Comparison of ENCODE assay signal across 23 cellular contexts in the genomic region with DNA sequence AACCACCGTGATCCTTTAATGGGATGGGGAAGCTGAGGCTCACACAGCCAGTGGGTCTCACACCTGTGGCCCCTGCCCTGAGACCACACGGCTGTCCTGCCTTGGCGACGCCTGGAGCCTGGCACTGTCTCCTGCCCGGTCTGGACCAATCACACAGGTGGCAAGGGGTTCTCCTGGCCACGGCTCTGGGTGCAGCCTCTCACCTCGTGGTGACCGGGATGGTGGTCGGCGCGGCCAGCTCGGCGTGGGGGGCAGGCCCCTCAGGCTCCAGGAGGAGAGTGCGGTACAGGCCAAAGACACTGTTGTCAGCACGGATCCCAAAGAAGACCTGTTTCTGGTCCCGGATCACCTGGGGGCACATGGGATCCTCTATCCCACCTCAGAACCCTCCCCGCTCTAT. TPM values are rescaled to one million over a fixed set of nuclear protein-coding genes. Genes with fewer than 3 reads are reported as not detected.
DNase-seq lines count a peak whose midpoint lies in the region; ATAC-seq, FAIRE-seq and TF ChIP-seq lines count a peak whose summit lies in the region.
"Had no signal": no experiment of that assay in that cellular context is flagged by ENCODE, and none has a peak within 500 bp of the region (broad histone marks: within the 10 kb centered on the region; RNA-seq: fewer than 3 reads in every experiment).

No MANE protein-coding gene starts in this region.

- RAD21 ChIA-PET in GM12878 (lab: Charles Lee; ENCODE audit: unreplicated experiment), result no interaction called here

- H3K79me2 ChIP-seq in GM12878 (ENCODE audit: control insufficient read depth, insufficient read depth, low read length) (no peaks in the 10 kb centered on the region), MM.1S (ENCODE audit: low read length) (no peaks in the 10 kb centered on the region)

- TF ChIP-seq CTCF in left ventricle myocardium inferior (IDR thresholded peaks at IDR 0.05; ENCODE audit: borderline replicate concordance) (no peak), GM12878 (IDR thresholded peaks at IDR 0.05 in 2 of 3, conservative IDR thresholded peaks at IDR 0.05 in 1 of 3; ENCODE audit: control insufficient read depth in 2 of 3, extremely low read depth in 1 of 3, insufficient read depth in 1 of 3, low read depth in 3 of 3, low read length in 3 of 3) (no peak), lower lobe of right lung (IDR thresholded peaks at IDR 0.05) (no peak), upper lobe of right lung (IDR thresholded peaks at IDR 0.05) (no peak), MM.1S (IDR thresholded peaks at IDR 0.05; ENCODE audit: low read length) (no peak)

- TF ChIP-seq EP300 in GM12878 (IDR thresholded peaks at IDR 0.05; ENCODE audit: borderline replicate concordance in 1 of 2, control insufficient read depth in 1 of 2, low read depth in 2 of 2, low read length in 2 of 2), result no peak

- H4K20me1 ChIP-seq in GM12878 (ENCODE audit: control insufficient read depth, insufficient read depth) (no peaks in the 10 kb centered on the region), MM.1S (ENCODE audit: insufficient read depth, low read length) (no peaks in the 10 kb centered on the region)

- no peak for TF ChIP-seq RAD21 in GM12878 (IDR thresholded peaks at IDR 0.05; ENCODE audit: insufficient read depth, low read depth, low read length)

- in situ Hi-C loops in GM12878 (cut with MboI), result no loop called here

- H3K4me2 ChIP-seq in GM12878 (ENCODE audit: control insufficient read depth, insufficient read depth) (no peak overlapping the region), MM.1S (ENCODE audit: low read depth, low read length) (no peak overlapping the region)
- H3K4me2 ChIP-seq: GM23338 had no signal

- no peaks in the 10 kb centered on the region for H3K9me2 ChIP-seq in MM.1S (replicated peaks; ENCODE audit: insufficient read depth, low read length)

- SMC1A ChIA-PET in GM12878 (lab: Charles Lee; ENCODE audit: uncharacterized antibody, unreplicated experiment), result no interaction called here

- H3K9me3 ChIP-seq in left ventricle myocardium inferior (replicated peaks) (no peaks in the 10 kb centered on the region), GM12878 (replicated peaks; ENCODE audit: control insufficient read depth, insufficient read depth, low read length) (no peaks in the 10 kb centered on the region), lower lobe of right lung (no peaks in the 10 kb centered on the region), upper lobe of right lung (no peaks in the 10 kb centered on the region), MM.1S (replicated peaks; ENCODE audit: insufficient read depth, low read length) (no peaks in the 10 kb centered on the region)
- H3K9me3 ChIP-seq: BE2C had no signal

- H3K4me1 ChIP-seq in left ventricle myocardium inferior (no peaks in the 10 kb centered on the region), GM12878 (ENCODE audit: control insufficient read depth, insufficient read depth, low read length) (no peaks in the 10 kb centered on the region), lower lobe of right lung (no peaks in the 10 kb centered on the region), upper lobe of right lung (no peaks in the 10 kb centered on the region), MM.1S (ENCODE audit: low read length) (no peaks in the 10 kb centered on the region)
- H3K4me1 ChIP-seq: BE2C, Caco-2 had no signal

- ATAC-seq in left cardiac atrium (no peak), GM12878 (no peak), left ventricle myocardium superior (no peak), lower lobe of right lung (peak in 1 of 2 donors; percentile 11), upper lobe of right lung (no peak), HG02973 (IDR thresholded peaks at IDR 0.05; ENCODE audit: unreplicated experiment) (no peak)
- ATAC-seq: GM23338, HCT116 had no signal

- FAIRE-seq in GM12878 (lab: Jason Lieb, UNC), result no peak
- FAIRE-seq: A204.1, D721Med, G401.6, GM12892, GM18507, HepG2 had no signal

- no peaks in the 10 kb centered on the region for H3F3A ChIP-seq in MM.1S (ENCODE audit: insufficient read depth, low read length)

- CTCF ChIA-PET in GM12878 (lab: Yijun Ruan, JAX), result no interaction called here

- BruUV-seq in GM12878 (replicated peaks; lab: Mats Ljungman, UMichigan), result TSS peak; percentile 67

- H3K27ac ChIP-seq in left ventricle myocardium inferior (replicated peaks), result no peak overlapping the region
- no peak overlapping the region for H3K27ac ChIP-seq in GM12878 (ENCODE audit: control insufficient read depth, insufficient read depth)
- no peak overlapping the region for H3K27ac ChIP-seq in lower lobe of right lung
- H3K27ac ChIP-seq in upper lobe of right lung, result no peak overlapping the region
- no peak overlapping the region for H3K27ac ChIP-seq in MM.1S (ENCODE audit: low read length)

- H3K9ac ChIP-seq in GM12878 (ENCODE audit: control insufficient read depth, insufficient read depth, low read length) (no peak overlapping the region), MM.1S (ENCODE audit: low read length) (no peak overlapping the region)

- POLR2A ChIA-PET in GM12878 (lab: Charles Lee), result no interaction called here

- DNase-seq in left cardiac atrium, result peak; percentile 11
- no peak for DNase-seq in left ventricle myocardium inferior
- DNase-seq in GM12878 (ENCODE audit: low read depth, low spot score), result no peak
- DNase-seq in left ventricle myocardium superior, result peak; percentile 16
- peak; percentile 36 for DNase-seq in lower lobe of right lung
- DNase-seq in upper lobe of right lung, result no peak
- DNase-seq in MM.1S, result no peak
- DNase-seq: ACHN, BE2C, C1 segment of cervical spinal cord, Caco-2, H7, HFFc6 had no signal

- H3K36me3 ChIP-seq in left ventricle myocardium inferior (no peaks in the 10 kb centered on the region), GM12878 (ENCODE audit: control insufficient read depth in 2 of 2, insufficient read depth in 2 of 2, low read length in 1 of 2) (no peaks in the 10 kb centered on the region; a peak in 1 of 4 replicates), lower lobe of right lung (no peaks in the 10 kb centered on the region), upper lobe of right lung (no peaks in the 10 kb centered on the region), MM.1S (replicated peaks; ENCODE audit: insufficient read depth, low read length) (no peaks in the 10 kb centered on the region)
- H3K36me3 ChIP-seq: BE2C had no signal

- H3K4me3 ChIP-seq in left ventricle myocardium inferior (no peak overlapping the region), GM12878 (no peak overlapping the region), lower lobe of right lung (no peak overlapping the region), upper lobe of right lung (no peak overlapping the region), MM.1S (ENCODE audit: low read length) (no peak overlapping the region)
- H3K4me3 ChIP-seq: GM23338 had no signal

- 76% methylated on average over 16 of the region's 17 CpGs for WGBS in GM12878 (ENCODE audit: insufficient coverage, insufficient replicate concordance, low lambda C conversion rate, missing lambda C conversion rate)

- H3K27me3 ChIP-seq in left ventricle myocardium inferior (ENCODE audit: low read depth) (peaks cover 46% of the 10 kb centered on the region), GM12878 (replicated peaks in 1 of 2; ENCODE audit: control insufficient read depth in 2 of 2, insufficient read depth in 2 of 2, low read length in 1 of 2) (no peaks in the 10 kb centered on the region), lower lobe of right lung (ENCODE audit: low read depth) (no peaks in the 10 kb centered on the region), upper lobe of right lung (no peaks in the 10 kb centered on the region), MM.1S (replicated peaks; ENCODE audit: insufficient read depth, low read length) (no peaks in the 10 kb centered on the region)
- H3K27me3 ChIP-seq: BE2C had no signal

- no peak for TF ChIP-seq POLR2A in GM12878 (IDR thresholded peaks at IDR 0.05; ENCODE audit: low read depth, low read length)

- intact Hi-C loops in left cardiac atrium (cut with DNase I), result no loop called here
- intact Hi-C loops in left ventricle myocardium inferior (cut with micrococcal nuclease), result no loop called here
- intact Hi-C loops in GM12878 (cut with micrococcal nuclease; ENCODE audit: unreplicated experiment), result no loop called here
- intact Hi-C loops in left ventricle myocardium superior (cut with micrococcal nuclease), result no loop called here
- intact Hi-C loops in lower lobe of right lung (cut with DNase I), result no loop called here
- intact Hi-C loops in upper lobe of right lung (cut with DNase I), result no loop called here

- H2AFZ ChIP-seq in GM12878 (ENCODE audit: control insufficient read depth, low read depth, low read length), result no peak overlapping the region
- H2AFZ ChIP-seq in MM.1S (ENCODE audit: low read length), result no peak overlapping the region
- H2AFZ ChIP-seq: GM23338 had no signal

RNA-seq across cellular contexts. Expression of a gene that starts 8.7 kb away (rescaled TPM):
- total RNA-seq in left cardiac atrium, result 1 to 10 TPM in 1 of 2 donors, under 1 TPM in 1; 0.55 to 1.6 TPM
- 0.11 TPM for total RNA-seq in left ventricle myocardium inferior
- 106 and 107 TPM in 2 replicates for total RNA-seq in GM12878 (2013; cell fraction: nucleolus; rRNA removed)
- 16.3 and 19.8 TPM in 2 replicates for total RNA-seq in GM12878 (2014; rRNA removed)
- 7.6 and 9.4 TPM in 2 replicates for total RNA-seq in GM12878 (2014; rRNA removed; fragmentation: Illumina TruSeq; extraction: Trizol)
- total RNA-seq in GM12878 (2021), result 37.0 and 42.3 TPM in 2 replicates
- polyA plus RNA-seq in GM12878 (2011; ENCODE audit: low read depth), result 14.4 TPM
- polyA plus RNA-seq in GM12878 (2011; rRNA removed), result 12.7 and 21.8 TPM in 2 replicates
- 15.7 and 24.8 TPM in 2 replicates for polyA plus RNA-seq in GM12878 (2011; cell fraction: cytosol; rRNA removed)
- polyA plus RNA-seq in GM12878 (2011; cell fraction: nucleus; rRNA removed), result 445 and 483 TPM in 2 replicates
- 46.7 and 48.0 TPM in 2 replicates for polyA plus RNA-seq in GM12878 (2012)
- 3.0 and 9.5 TPM in 2 replicates for polyA plus RNA-seq in GM12878 (2014; fragmentation: Illumina TruSeq; extraction: Trizol)
- polyA plus RNA-seq in GM12878 (2014; fragmentation: Nextera tagmentation; extraction: Ambion mirVana), result 1 to 10 TPM in 1 of 2 experiments, under 1 TPM in 1; 0.21 to 1.6 TPM
- polyA plus RNA-seq in GM12878 (2014; rRNA removed), result 42.1 and 51.0 TPM in 2 replicates
- 10 to 100 TPM; 11.0 to 13.0 TPM for polyA plus RNA-seq in GM12878 (2016; fragmentation: Nextera tagmentation; extraction: Ambion mirVana)
- 7.8 and 14.5 TPM in 2 replicates for polyA minus RNA-seq in GM12878 (2011; rRNA and poly(A)+ RNA removed)
- polyA minus RNA-seq in GM12878 (2011; cell fraction: cytosol; rRNA and poly(A)+ RNA removed), result 3.9 and 5.2 TPM in 2 replicates
- polyA minus RNA-seq in GM12878 (2011; cell fraction: nucleus; rRNA and poly(A)+ RNA removed), result 38.2 and 44.2 TPM in 2 replicates
- 1.3 TPM for total RNA-seq in left ventricle myocardium superior
- total RNA-seq in lower lobe of right lung, result 21.6 TPM
- 22.4 TPM for total RNA-seq in upper lobe of right lung
- total RNA-seq: HFFc6 had no signal

RNA-seq across cellular contexts. Expression of a gene that starts 17.0 kb away (rescaled TPM):
- total RNA-seq in left cardiac atrium (10 to 100 TPM; 21.5 to 26.5 TPM), left ventricle myocardium inferior (30.2 TPM), GM12878 (2014; rRNA removed) (17.2 and 18.3 TPM in 2 replicates), GM12878 (2014; rRNA removed; fragmentation: Illumina TruSeq; extraction: Trizol) (4.8 and 6.6 TPM in 2 replicates), GM12878 (2021) (21.1 and 24.9 TPM in 2 replicates), left ventricle myocardium superior (31.8 TPM), lower lobe of right lung (32.9 TPM), upper lobe of right lung (31.1 TPM)
- 62.9 and 72.6 TPM in 2 replicates for total RNA-seq in GM12878 (2013; cell fraction: nucleolus; rRNA removed)
- polyA plus RNA-seq in GM12878 (2011; ENCODE audit: low read depth), result 4.3 TPM
- polyA plus RNA-seq in GM12878 (2011; rRNA removed) (6.0 and 9.1 TPM in 2 replicates), GM12878 (2014; fragmentation: Illumina TruSeq; extraction: Trizol) (6.1 and 9.9 TPM in 2 replicates), GM12878 (2014; fragmentation: Nextera tagmentation; extraction: Ambion mirVana) (under 1 TPM; 0.39 to 0.66 TPM), GM12878 (2014; rRNA removed) (18.4 and 18.5 TPM in 2 replicates), GM12878 (2016; fragmentation: Nextera tagmentation; extraction: Ambion mirVana) (10 to 100 TPM; 12.6 to 16.8 TPM)
- polyA plus RNA-seq in GM12878 (2011; cell fraction: cytosol; rRNA removed), result 15.2 and 17.0 TPM in 2 replicates
- polyA plus RNA-seq in GM12878 (2011; cell fraction: nucleus; rRNA removed), result 92.1 and 99.5 TPM in 2 replicates
- polyA plus RNA-seq in GM12878 (2012), result 14.4 and 15.3 TPM in 2 replicates
- polyA minus RNA-seq in GM12878 (2011; rRNA and poly(A)+ RNA removed), result 14.0 and 20.2 TPM in 2 replicates
- polyA minus RNA-seq in GM12878 (2011; cell fraction: cytosol; rRNA and poly(A)+ RNA removed), result 3.5 and 4.7 TPM in 2 replicates
- 14.5 and 26.6 TPM in 2 replicates for polyA minus RNA-seq in GM12878 (2011; cell fraction: nucleus; rRNA and poly(A)+ RNA removed)

RNA-seq across cellular contexts. Expression of a gene that starts 18.3 kb away (rescaled TPM):
- total RNA-seq in left cardiac atrium, result 10 to 100 TPM; 35.4 to 36.7 TPM
- 34.9 TPM for total RNA-seq in left ventricle myocardium inferior
- 3.3 and 3.7 TPM in 2 replicates for total RNA-seq in GM12878 (2013; cell fraction: nucleolus; rRNA removed)
- total RNA-seq in GM12878 (2014; rRNA removed), result 5.2 and 6.5 TPM in 2 replicates
- 1.9 and 3.8 TPM in 2 replicates for total RNA-seq in GM12878 (2014; rRNA removed; fragmentation: Illumina TruSeq; extraction: Trizol)
- total RNA-seq in GM12878 (2021), result 10.1 and 10.9 TPM in 2 replicates
- 3.5 TPM for polyA plus RNA-seq in GM12878 (2011; ENCODE audit: low read depth)
- polyA plus RNA-seq in GM12878 (2011; rRNA removed), result 2.2 and 5.1 TPM in 2 replicates
- 8.6 and 12.4 TPM in 2 replicates for polyA plus RNA-seq in GM12878 (2011; cell fraction: cytosol; rRNA removed)
- 22.5 TPM in 2 replicates for polyA plus RNA-seq in GM12878 (2011; cell fraction: nucleus; rRNA removed)
- 8.7 and 14.5 TPM in 2 replicates for polyA plus RNA-seq in GM12878 (2012)
- polyA plus RNA-seq in GM12878 (2014; fragmentation: Illumina TruSeq; extraction: Trizol), result 0.82 and 1.7 TPM in 2 replicates
- polyA plus RNA-seq in GM12878 (2014; fragmentation: Nextera tagmentation; extraction: Ambion mirVana), result 1 to 10 TPM in 1 of 2 experiments, under 1 TPM in 1; 0.18 to 1.2 TPM
- polyA plus RNA-seq in GM12878 (2014; rRNA removed), result 10.5 and 10.8 TPM in 2 replicates
- polyA plus RNA-seq in GM12878 (2016; fragmentation: Nextera tagmentation; extraction: Ambion mirVana), result 1 to 10 TPM; 5.2 to 7.2 TPM
- polyA minus RNA-seq in GM12878 (2011; rRNA and poly(A)+ RNA removed), result 1.7 and 4.0 TPM in 2 replicates
- 4.8 and 5.9 TPM in 2 replicates for polyA minus RNA-seq in GM12878 (2011; cell fraction: cytosol; rRNA and poly(A)+ RNA removed)
- 3.1 and 3.3 TPM in 2 replicates for polyA minus RNA-seq in GM12878 (2011; cell fraction: nucleus; rRNA and poly(A)+ RNA removed)
- total RNA-seq in left ventricle myocardium superior, result 47.5 TPM
- 91.8 TPM for total RNA-seq in lower lobe of right lung
- 80.9 TPM for total RNA-seq in upper lobe of right lung

RNA-seq across cellular contexts. Expression of a gene that starts 39.1 kb away (rescaled TPM):
- under 1 TPM; 0.52 to 0.68 TPM for total RNA-seq in left cardiac atrium
- total RNA-seq in left ventricle myocardium inferior, result 0.52 TPM
- total RNA-seq in GM12878 (2013; cell fraction: nucleolus; rRNA removed), result not detected in 2 replicates
- total RNA-seq in GM12878 (2014; rRNA removed), result not detected in 2 replicates
- not detected in 2 replicates for total RNA-seq in GM12878 (2014; rRNA removed; fragmentation: Illumina TruSeq; extraction: Trizol)
- 0.37 and 0.90 TPM in 2 replicates for total RNA-seq in GM12878 (2021)
- not detected for polyA plus RNA-seq in GM12878 (2011; ENCODE audit: low read depth)
- not detected in 2 replicates for polyA plus RNA-seq in GM12878 (2011; rRNA removed)
- polyA plus RNA-seq in GM12878 (2011; cell fraction: cytosol; rRNA removed), result 0.05 TPM in 1 of 2 replicates, not detected in the other
- polyA plus RNA-seq in GM12878 (2011; cell fraction: nucleus; rRNA removed), result 0.09 and 0.34 TPM in 2 replicates
- polyA plus RNA-seq in GM12878 (2012), result not detected in 2 replicates
- not detected in 2 replicates for polyA plus RNA-seq in GM12878 (2014; fragmentation: Illumina TruSeq; extraction: Trizol)
- polyA plus RNA-seq in GM12878 (2014; fragmentation: Nextera tagmentation; extraction: Ambion mirVana), result not detected
- polyA plus RNA-seq in GM12878 (2014; rRNA removed), result 0.23 and 0.45 TPM in 2 replicates
- polyA plus RNA-seq in GM12878 (2016; fragmentation: Nextera tagmentation; extraction: Ambion mirVana), result not detected
- not detected in 2 replicates for polyA minus RNA-seq in GM12878 (2011; rRNA and poly(A)+ RNA removed)
- polyA minus RNA-seq in GM12878 (2011; cell fraction: cytosol; rRNA and poly(A)+ RNA removed), result 1.5 and 2.1 TPM in 2 replicates
- 0.12 and 1.2 TPM in 2 replicates for polyA minus RNA-seq in GM12878 (2011; cell fraction: nucleus; rRNA and poly(A)+ RNA removed)
- total RNA-seq in left ventricle myocardium superior, result 0.84 TPM
- total RNA-seq in lower lobe of right lung, result 23.1 TPM
- total RNA-seq in upper lobe of right lung, result 40.4 TPM
- polyA plus RNA-seq: IgD-negative memory B cell had no signal

Comparison
In these comparisons a context has a peak if more than half of its experiments do, and no peak if none do; other contexts are left out.
1. DNase-seq: peak in left cardiac atrium (single experiment), left ventricle myocardium superior (single experiment) and lower lobe of right lung (single experiment); none in left ventricle myocardium inferior (single experiment), GM12878 (single experiment), upper lobe of right lung (single experiment) and MM.1S (single experiment).